ENCODE assay signal across 8 cellular contexts in the genomic region with DNA sequence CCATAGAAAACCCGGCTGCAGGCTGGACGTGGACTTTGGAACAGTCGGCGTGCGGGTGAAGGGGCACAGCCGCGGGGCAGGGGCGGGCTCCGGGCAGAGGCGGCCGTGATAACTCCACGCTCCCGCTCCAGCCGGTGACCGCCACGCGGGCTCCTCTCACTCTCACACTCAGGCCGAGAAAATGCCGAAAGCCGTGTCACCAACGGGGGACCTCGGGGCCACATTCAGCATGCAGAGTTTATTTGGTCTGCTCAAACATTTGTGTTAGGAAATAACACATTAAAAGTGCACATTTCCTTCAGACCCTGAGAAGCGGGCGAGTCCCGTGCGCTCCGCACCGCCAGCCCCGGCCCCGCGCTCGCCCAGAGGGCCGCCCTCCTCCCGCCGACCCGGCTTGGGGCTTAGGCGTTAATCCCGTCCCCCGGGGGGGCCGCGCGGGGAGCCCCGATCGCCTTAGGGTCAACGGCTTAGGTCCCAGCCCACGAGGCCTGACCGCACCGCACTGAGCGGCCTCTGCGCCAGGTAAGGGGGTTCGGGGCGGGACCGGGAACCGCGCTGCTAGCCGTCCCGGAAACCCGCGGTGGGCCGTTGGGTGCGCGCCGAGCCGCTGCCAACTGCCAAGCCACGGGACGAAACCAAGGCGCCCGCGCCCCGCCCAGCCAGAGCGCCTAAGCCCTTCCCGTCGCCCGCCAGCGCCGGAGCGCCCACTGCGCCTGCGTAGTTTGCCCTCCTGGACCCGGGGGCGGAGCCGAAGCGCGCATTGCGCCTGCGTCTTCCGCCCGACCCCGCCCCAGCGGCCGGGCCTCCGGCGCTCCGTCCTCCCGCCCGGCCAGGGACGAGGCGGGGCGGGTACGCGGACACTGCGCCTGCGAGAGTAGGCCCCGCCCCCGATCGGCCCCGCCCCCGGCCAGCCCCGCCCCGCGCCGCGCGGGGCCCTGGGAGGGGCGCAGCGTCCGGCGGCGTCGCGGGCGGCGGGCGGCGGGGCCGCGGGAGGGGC. TPM values are rescaled to one million over a fixed set of nuclear protein-coding genes. Genes with fewer than 3 reads are reported as not detected.
DNase-seq lines count a peak whose midpoint lies in the region; ATAC-seq and TF ChIP-seq lines count a peak whose summit lies in the region.

A gene with protein sequence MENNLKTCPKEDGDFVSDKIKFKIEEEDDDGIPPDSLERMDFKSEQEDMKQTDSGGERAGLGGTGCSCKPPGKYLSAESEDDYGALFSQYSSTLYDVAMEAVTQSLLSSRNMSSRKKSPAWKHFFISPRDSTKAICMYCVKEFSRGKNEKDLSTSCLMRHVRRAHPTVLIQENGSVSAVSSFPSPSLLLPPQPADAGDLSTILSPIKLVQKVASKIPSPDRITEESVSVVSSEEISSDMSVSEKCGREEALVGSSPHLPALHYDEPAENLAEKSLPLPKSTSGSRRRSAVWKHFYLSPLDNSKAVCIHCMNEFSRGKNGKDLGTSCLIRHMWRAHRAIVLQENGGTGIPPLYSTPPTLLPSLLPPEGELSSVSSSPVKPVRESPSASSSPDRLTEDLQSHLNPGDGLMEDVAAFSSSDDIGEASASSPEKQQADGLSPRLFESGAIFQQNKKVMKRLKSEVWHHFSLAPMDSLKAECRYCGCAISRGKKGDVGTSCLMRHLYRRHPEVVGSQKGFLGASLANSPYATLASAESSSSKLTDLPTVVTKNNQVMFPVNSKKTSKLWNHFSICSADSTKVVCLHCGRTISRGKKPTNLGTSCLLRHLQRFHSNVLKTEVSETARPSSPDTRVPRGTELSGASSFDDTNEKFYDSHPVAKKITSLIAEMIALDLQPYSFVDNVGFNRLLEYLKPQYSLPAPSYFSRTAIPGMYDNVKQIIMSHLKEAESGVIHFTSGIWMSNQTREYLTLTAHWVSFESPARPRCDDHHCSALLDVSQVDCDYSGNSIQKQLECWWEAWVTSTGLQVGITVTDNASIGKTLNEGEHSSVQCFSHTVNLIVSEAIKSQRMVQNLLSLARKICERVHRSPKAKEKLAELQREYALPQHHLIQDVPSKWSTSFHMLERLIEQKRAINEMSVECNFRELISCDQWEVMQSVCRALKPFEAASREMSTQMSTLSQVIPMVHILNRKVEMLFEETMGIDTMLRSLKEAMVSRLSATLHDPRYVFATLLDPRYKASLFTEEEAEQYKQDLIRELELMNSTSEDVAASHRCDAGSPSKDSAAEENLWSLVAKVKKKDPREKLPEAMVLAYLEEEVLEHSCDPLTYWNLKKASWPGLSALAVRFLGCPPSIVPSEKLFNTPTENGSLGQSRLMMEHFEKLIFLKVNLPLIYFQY (plus strand): TSS at position 947 of the 997 bp plus-strand sequence. CDS start 29,819 bp downstream, outside the sequence.

- H3K9ac ChIP-seq in trophoblast cell (ENCODE audit: low read length) = peak within 1 kb of the TSS; percentile 77

- peak within 1 kb of the TSS in 3 of 4 donors; percentile 22 to 82 (median 73) for H3K4me3 ChIP-seq in adrenal gland
- H3K4me3 ChIP-seq in heart left ventricle = peak within 1 kb of the TSS; percentile 63 to 95 (median 85)
- H3K4me3 ChIP-seq in trophoblast cell (ENCODE audit: low read depth, low read length) = peak within 1 kb of the TSS; percentile 86
- H3K4me3 ChIP-seq in transverse colon = peak within 1 kb of the TSS; percentile 61 to 89 (median 79)

- H3K36me3 ChIP-seq in adrenal gland (replicated peaks in 1 of 2) (no peaks in the 10 kb centered on the region), heart left ventricle (peaks cover 0 to 3% (median 0%) of the 10 kb centered on the region in 9 donors), trophoblast cell (ENCODE audit: control insufficient read depth in 1 of 2, insufficient read depth in 2 of 2, low read length in 2 of 2) (peaks cover 6 to 9% of the 10 kb centered on the region in 2 experiments), transverse colon (no peaks in the 10 kb centered on the region)

- peak within 1 kb of the TSS; percentile 91 for H4K91ac ChIP-seq in trophoblast cell (ENCODE audit: low read depth, low read length)

- H3K9me3 ChIP-seq in adrenal gland (replicated peaks in 1 of 3) (no peaks in the 10 kb centered on the region), heart left ventricle (no peaks in the 10 kb centered on the region), trophoblast cell (ENCODE audit: insufficient read depth, low read depth, low read length) (peaks cover 7% of the 10 kb centered on the region), transverse colon (no peaks in the 10 kb centered on the region)

- no peak within 1 kb of the TSS for H2BK12ac ChIP-seq in trophoblast cell (ENCODE audit: low read length)

- H3K27ac ChIP-seq in adrenal gland = peak within 1 kb of the TSS; percentile 62 to 96 (median 84)
- peak within 1 kb of the TSS; percentile 79 to 97 (median 95) for H3K27ac ChIP-seq in heart left ventricle
- peak within 1 kb of the TSS; percentile 11 for H3K27ac ChIP-seq in trophoblast cell (ENCODE audit: low read depth, low read length)
- peak within 1 kb of the TSS; percentile 97 to 99 (median 99) for H3K27ac ChIP-seq in transverse colon

- ATAC-seq in HG02852 (IDR thresholded peaks at IDR 0.05; ENCODE audit: unreplicated experiment) (peak; percentile 67), heart left ventricle (peak; percentile 94 to 96 (median 96))

- peaks cover 20% of the 10 kb centered on the region for H3K27me3 ChIP-seq in adrenal gland
- peaks cover 15 to 26% (median 23%) of the 10 kb centered on the region in 9 donors for H3K27me3 ChIP-seq in heart left ventricle
- peaks cover 34% of the 10 kb centered on the region for H3K27me3 ChIP-seq in trophoblast cell (ENCODE audit: insufficient read depth, low read length)
- peaks cover 25% of the 10 kb centered on the region for H3K27me3 ChIP-seq in transverse colon

- H4K8ac ChIP-seq in trophoblast cell (ENCODE audit: low read depth, low read length) = peak within 1 kb of the TSS; percentile 92

- peak within 1 kb of the TSS; percentile 71 for H3K4ac ChIP-seq in trophoblast cell (ENCODE audit: low read depth, low read length)

- peak; percentile 100 for DNase-seq in GM13977 (ENCODE audit: low spot score)
- peak; percentile 80 for DNase-seq in NCI-H1436 treated with DMSO at 0.1 percent for 48 hours (lab: John Stamatoyannopoulos, UW)
- peak; percentile 95 to 99 (median 96) for DNase-seq in T-helper 1 cell
- DNase-seq in adrenal gland = peak; percentile 96 to 98 (median 97)
- peak; percentile 97 to 100 (median 98) for DNase-seq in heart left ventricle
- peak; percentile 98 to 100 for DNase-seq in trophoblast cell
- DNase-seq in transverse colon = peak; percentile 99

- peak within 1 kb of the TSS; percentile 97 for H2AFZ ChIP-seq in trophoblast cell (ENCODE audit: insufficient read depth, low read length, poor library complexity)

- H2AK5ac ChIP-seq in trophoblast cell (ENCODE audit: low read length) = peak within 1 kb of the TSS; percentile 57

- H3K79me1 ChIP-seq in trophoblast cell (ENCODE audit: low read length) = peaks cover 10% of the 10 kb centered on the region

- intact Hi-C loops in adrenal gland (cut with DNase I) = loop anchor here (10.0 kb wide), 1 partner anchor 62 kb away; a partner anchor contains a TSS
- intact Hi-C loops in heart left ventricle (cut with DNase I) = loop anchor here in 4 of 10 donors (2.0 to 10.0 kb wide), 6 partner anchors 24 to 66 kb away; a partner anchor contains a TSS
- intact Hi-C loops in transverse colon (cut with DNase I; ENCODE audit: low total_unique reads) = no loop called here

- H3K14ac ChIP-seq in trophoblast cell (ENCODE audit: low read length) = peak within 1 kb of the TSS; percentile 51

- peak within 1 kb of the TSS; percentile 65 for H2BK120ac ChIP-seq in trophoblast cell (ENCODE audit: insufficient read depth, low read length, poor library complexity)

- H3K4me1 ChIP-seq in adrenal gland (replicated peaks in 1 of 2) (peaks cover 25 to 42% of the 10 kb centered on the region in 2 donors), heart left ventricle (peaks cover 8 to 48% (median 30%) of the 10 kb centered on the region in 12 donors), trophoblast cell (ENCODE audit: control insufficient read depth in 1 of 2, insufficient read depth in 2 of 2, low read length in 2 of 2) (peaks cover 4 to 17% of the 10 kb centered on the region in 2 experiments), transverse colon (peaks cover 26 to 49% (median 43%) of the 10 kb centered on the region in 4 donors)

- in situ Hi-C loops in GM13977 (cut with MboI; ENCODE audit: low pct_unique_long_range_greater_than_20kb, low sequenced_read_pairs, unreplicated experiment) (no loop called here), transverse colon (cut with MboI; ENCODE audit: low pct_ligation_motif_present in 1 of 4, low pct_unique_long_range_greater_than_20kb in 1 of 4, low sequenced_read_pairs in 3 of 4) (loop anchor here in 1 of 4 donors (25.0 kb wide), 1 partner anchor 109 kb away; a partner anchor contains a TSS)

- H3K4me2 ChIP-seq in trophoblast cell (ENCODE audit: low read length) = peak within 1 kb of the TSS; percentile 95

- TF ChIP-seq EP300 in transverse colon (IDR thresholded peaks at IDR 0.05; ENCODE audit: low read depth) = no peak

- WGBS in adrenal gland, 4 donors = 0 to 1% (median 1%) methylated on average over 20 to 113 of the region's 127 CpGs
- WGBS in heart left ventricle, 4 donors = 0 to 1% (median 1%) methylated on average over 25 to 127 of the region's 127 CpGs
- WGBS in trophoblast cell (ENCODE audit: extremely low coverage, insufficient coverage, insufficient read length) = no CpG with 5 or more reads among the region's 127 CpGs
- 1% methylated on average over 80 of the region's 127 CpGs; no CpG with 5 or more reads in 1 of the 2 donors for WGBS in transverse colon (ENCODE audit: low coverage in 1 of 2), 2 donors

- peak within 1 kb of the TSS; percentile 98 for H4K12ac ChIP-seq in trophoblast cell (ENCODE audit: low read depth, low read length)

- peak within 1 kb of the TSS; percentile 58 for H2BK5ac ChIP-seq in trophoblast cell (ENCODE audit: low read depth, low read length, poor library complexity)

- peaks cover 25% of the 10 kb centered on the region for H3K79me2 ChIP-seq in trophoblast cell (ENCODE audit: control insufficient read depth, insufficient read depth, low read length, poor library complexity)

- H3K23ac ChIP-seq in trophoblast cell (ENCODE audit: low read length) = no peak within 1 kb of the TSS

- TF ChIP-seq CTCF in GM13977 (IDR thresholded peaks at IDR 0.05; ENCODE audit: extremely low read depth, insufficient read depth, missing control alignments) (no peak), adrenal gland (IDR thresholded peaks at IDR 0.05) (no peak), heart left ventricle (IDR thresholded peaks at IDR 0.05) (no peak), transverse colon (IDR thresholded peaks at IDR 0.05) (no peak)

- H3K18ac ChIP-seq in trophoblast cell (ENCODE audit: low read length) = peak within 1 kb of the TSS; percentile 93

- TF ChIP-seq POLR2A in adrenal gland (IDR thresholded peaks at IDR 0.05) = peak; percentile 60 to 74
- peak; percentile 12 to 88 for TF ChIP-seq POLR2A in heart left ventricle (IDR thresholded peaks at IDR 0.05)
- peak; percentile 89 for TF ChIP-seq POLR2A in transverse colon (IDR thresholded peaks at IDR 0.05)

RNA-seq across cellular contexts. Expression of the gene that starts here (rescaled TPM):
- 1 to 10 TPM; 4.1 to 8.6 (median 6.8) TPM for total RNA-seq in adrenal gland
- polyA plus RNA-seq in adrenal gland = 1 to 10 TPM; 2.1 to 5.1 (median 3.0) TPM
- 1 to 10 TPM; 2.9 to 8.6 (median 4.9) TPM for total RNA-seq in heart left ventricle
- 1 to 10 TPM; 2.2 to 7.8 TPM for polyA plus RNA-seq in heart left ventricle
- 16.0 and 16.8 TPM in 2 replicates for polyA plus RNA-seq in trophoblast cell (2013)
- 10 to 100 TPM; 19.9 to 30.7 (median 24.9) TPM for total RNA-seq in transverse colon

Comparison
In these comparisons a context has a peak if more than half of its experiments do, and no peak if none do; other contexts are left out.
1. Peak in every context shown above with its lines: DNase-seq, ATAC-seq, H3K4me3 ChIP-seq and H3K27ac ChIP-seq.
2. H3K27ac ChIP-seq: peak in every context shown above with its lines; median percentile 99 in transverse colon; 95 in heart left ventricle; 84 in adrenal gland; 11 in trophoblast cell.